8 cellular contexts compared by ENCODE assay signal in genomic region chr17:13016881-13017622, GRCh38. TPM values are rescaled to one million over a fixed set of nuclear protein-coding genes. Genes with fewer than 3 reads are reported as not detected.
DNase-seq lines count a peak whose midpoint lies in the region; ATAC-seq, FAIRE-seq and TF ChIP-seq lines count a peak whose summit lies in the region.

No MANE protein-coding gene starts in this region.

- TF ChIP-seq CTCF in GM13977 (IDR thresholded peaks at IDR 0.05; ENCODE audit: extremely low read depth, insufficient read depth, missing control alignments) (no peak), PC-3 (conservative IDR thresholded peaks at IDR 0.05; ENCODE audit: low read depth, low read length) (no peak), endodermal cell (conservative IDR thresholded peaks at IDR 0.05) (no peak)

- H3K9me3 ChIP-seq in PC-3 (ENCODE audit: low read length) (no peaks in the 10 kb centered on the region), endodermal cell (ENCODE audit: control insufficient read depth, low read length) (no peaks in the 10 kb centered on the region)
- H3K9me3 ChIP-seq in naive thymus-derived CD4-positive, alpha-beta T cell (ENCODE audit: control insufficient read depth in 2 of 3, low read length in 3 of 3) = no peaks in the 10 kb centered on the region

- peaks cover 33% of the 10 kb centered on the region for H3K79me2 ChIP-seq in PC-3 (ENCODE audit: low read length)

- H3K4me3 Mint-ChIP-seq in endodermal cell = peak overlapping the region; percentile 85
- peak overlapping the region; percentile 90 to 99 (median 96) for H3K4me3 Mint-ChIP-seq in naive thymus-derived CD4-positive, alpha-beta T cell

- H3K4me1 Mint-ChIP-seq in endodermal cell = peaks cover 6% of the 10 kb centered on the region
- H3K4me1 Mint-ChIP-seq in naive thymus-derived CD4-positive, alpha-beta T cell = peaks cover 18 to 48% (median 35%) of the 10 kb centered on the region in 7 donors

- H2AFZ ChIP-seq in PC-3 (ENCODE audit: low read length) = peak overlapping the region; percentile 78

- H3K36me3 ChIP-seq in PC-3 (ENCODE audit: low read depth, low read length) (peaks cover 40% of the 10 kb centered on the region), endodermal cell (ENCODE audit: control insufficient read depth, insufficient read depth, low read length) (peaks cover 43% of the 10 kb centered on the region)
- peaks cover 18 to 44% (median 25%) of the 10 kb centered on the region in 3 experiments for H3K36me3 ChIP-seq in naive thymus-derived CD4-positive, alpha-beta T cell (ENCODE audit: control insufficient read depth in 2 of 3, insufficient read depth in 3 of 3, low read length in 3 of 3)

- peak; percentile 7 for ATAC-seq in HG02571 (IDR thresholded peaks at IDR 0.05; ENCODE audit: unreplicated experiment)
- ATAC-seq in PC-3 = peak; percentile 9
- ATAC-seq in naive thymus-derived CD4-positive, alpha-beta T cell = no peak

- intact Hi-C loops in PC-3 (cut with micrococcal nuclease) = loop anchor here (5.0 kb wide), 1 partner anchor 975 kb away; no protein-coding TSS in a partner anchor
- intact Hi-C loops in naive thymus-derived CD4-positive, alpha-beta T cell (cut with micrococcal nuclease) = loop anchor here (2.0 to 5.0 kb wide), 3 partner anchors 1185 to 1410 kb away; partner anchors contain the start of gene HS3ST3B1 (in 1 of the 2)

- TSS peak; percentile 38 for BruUV-seq in PC-3 (replicated peaks; lab: Mats Ljungman, UMichigan)

- CTCF ChIA-PET in PC-3 (lab: Charles Lee) = interaction anchor here (0.6 kb wide), 1 partner anchor 14 kb away, joined by 6 read pairs; no protein-coding TSS in a partner anchor
- CTCF ChIA-PET in naive thymus-derived CD4-positive, alpha-beta T cell (lab: Charles Lee) = interaction anchor here (1.3 to 5.2 kb wide), 3 partner anchors 13 to 1020 kb away, joined by 3 to 77 read pairs (median 9); partner anchors contain the start of gene ZNF18

- H3K9me3 Mint-ChIP-seq in endodermal cell = no peaks in the 10 kb centered on the region
- no peaks in the 10 kb centered on the region for H3K9me3 Mint-ChIP-seq in naive thymus-derived CD4-positive, alpha-beta T cell

- POLR2A ChIA-PET in PC-3 (lab: Charles Lee; ENCODE audit: unreplicated experiment) = interaction anchor here (0.7 kb wide), 1 partner anchor 1020 kb away, joined by 4 read pairs; the partner anchor contains the start of gene ZNF18
- POLR2A ChIA-PET in naive thymus-derived CD4-positive, alpha-beta T cell (lab: Charles Lee) = interaction anchor here (0.6 to 2.5 kb wide), 6 partner anchors 8 to 1284 kb away, joined by 4 to 40 read pairs (median 6); partner anchors contain the start of genes HS3ST3B1 and ZNF18

- no peaks in the 10 kb centered on the region for H3K9me2 ChIP-seq in PC-3 (replicated peaks; ENCODE audit: low read length)

- H4K20me1 ChIP-seq in PC-3 (ENCODE audit: low read length) = no peaks in the 10 kb centered on the region

- H3K4me1 ChIP-seq in PC-3 (ENCODE audit: insufficient read depth, low read length) (peaks cover 18% of the 10 kb centered on the region; the same call in 1 of the 2 replicates), endodermal cell (ENCODE audit: control insufficient read depth, insufficient read depth, low read length) (no peaks in the 10 kb centered on the region)
- H3K4me1 ChIP-seq in naive thymus-derived CD4-positive, alpha-beta T cell (ENCODE audit: control insufficient read depth in 2 of 2, insufficient read depth in 2 of 2, low read length in 2 of 2) = peaks cover 6 to 16% of the 10 kb centered on the region in 2 donors

- no peaks in the 10 kb centered on the region for H3K27me3 ChIP-seq in PC-3 (ENCODE audit: low read length)
- no peaks in the 10 kb centered on the region for H3K27me3 ChIP-seq in endodermal cell (ENCODE audit: control insufficient read depth, insufficient read depth, low read length, poor library complexity, severe bottlenecking)
- no peaks in the 10 kb centered on the region for H3K27me3 ChIP-seq in naive thymus-derived CD4-positive, alpha-beta T cell (ENCODE audit: control insufficient read depth in 2 of 2, insufficient read depth in 2 of 2, low read length in 2 of 2)

- peak overlapping the region; percentile 92 for H3K4me2 ChIP-seq in PC-3 (ENCODE audit: low read length)

- peak overlapping the region; percentile 75 for H3K27ac ChIP-seq in PC-3 (ENCODE audit: low read length)
- peak overlapping the region; percentile 47 for H3K27ac ChIP-seq in endodermal cell (ENCODE audit: low read depth, low read length)
- H3K27ac ChIP-seq in naive thymus-derived CD4-positive, alpha-beta T cell (ENCODE audit: low read depth, low read length) = peak overlapping the region; percentile 72

- in situ Hi-C loops in GM13977 (cut with MboI; ENCODE audit: low pct_unique_long_range_greater_than_20kb, low sequenced_read_pairs, unreplicated experiment) = loop anchor here (25.0 kb wide), 3 partner anchors 755 to 1005 kb away; partner anchors contain the start of gene MAP2K4

- no peak for FAIRE-seq in GM19239 (lab: Jason Lieb, UNC)

- peaks cover 46% of the 10 kb centered on the region for H3K36me3 Mint-ChIP-seq in endodermal cell (ENCODE audit: low read depth)
- H3K36me3 Mint-ChIP-seq in naive thymus-derived CD4-positive, alpha-beta T cell = peaks cover 12 to 37% (median 23%) of the 10 kb centered on the region in 5 donors

- DNase-seq in GM13977 (ENCODE audit: low spot score) = peak; percentile 32
- peak; percentile 31 for DNase-seq in PC-3
- DNase-seq in endodermal cell = no peak
- DNase-seq in naive thymus-derived CD4-positive, alpha-beta T cell = no peak
- no peak for DNase-seq in GM19239 (ENCODE audit: insufficient read length, low spot score)
- no peak for DNase-seq in stimulated activated CD4-positive, alpha-beta T cell treated with anti-CD3 and anti-CD28 coated beads, Interleukin-1b, Interleukin-23, amount 100 ng/mL, for 48 hours
- no peak for DNase-seq in NCI-H510A (lab: John Stamatoyannopoulos, UW)

- H3K4me3 ChIP-seq in PC-3 (ENCODE audit: low read length) (peak overlapping the region; percentile 90), endodermal cell (ENCODE audit: low read length) (peak overlapping the region; percentile 99)
- peak overlapping the region; percentile 77 for H3K4me3 ChIP-seq in naive thymus-derived CD4-positive, alpha-beta T cell (ENCODE audit: low read length)

- H3K27ac Mint-ChIP-seq in endodermal cell = peak overlapping the region; percentile 90
- H3K27ac Mint-ChIP-seq in naive thymus-derived CD4-positive, alpha-beta T cell = peak overlapping the region; percentile 45 to 98 (median 95)

- no peaks in the 10 kb centered on the region for H3K27me3 Mint-ChIP-seq in endodermal cell (ENCODE audit: insufficient read depth)
- H3K27me3 Mint-ChIP-seq in naive thymus-derived CD4-positive, alpha-beta T cell = no peaks in the 10 kb centered on the region

- H3K9ac ChIP-seq in PC-3 (ENCODE audit: low read length) = peak overlapping the region; percentile 93
- H3K9ac ChIP-seq in endodermal cell (ENCODE audit: extremely low read depth, low read length, poor library complexity, severe bottlenecking) = peak overlapping the region; percentile 83

- 25 to 57% methylated on average over 6 to 20 of the region's 20 CpGs for WGBS in endodermal cell (ENCODE audit: insufficient coverage in 1 of 2, insufficient read length in 1 of 2), 2 experiments

- no peaks in the 10 kb centered on the region for H3F3A ChIP-seq in PC-3 (ENCODE audit: low read length, unreplicated experiment)

RNA-seq across cellular contexts. Expression of gene ELAC2, which starts 0.8 kb away (rescaled TPM):
- 270 and 290 TPM in 2 replicates for total RNA-seq in PC-3 (2014; rRNA removed)
- 10 to 100 TPM; 66.8 to 77.1 TPM for total RNA-seq in endodermal cell
- 54.9 TPM for polyA plus RNA-seq in endodermal cell (2013, experiment 1 of 2)
- 50.6 TPM for polyA plus RNA-seq in endodermal cell (2013, experiment 2 of 2)
- 10 to 100 TPM; 65.2 to 78.9 (median 75.3) TPM for total RNA-seq in naive thymus-derived CD4-positive, alpha-beta T cell
- polyA plus RNA-seq in naive thymus-derived CD4-positive, alpha-beta T cell = 10 to 100 TPM; 43.4 to 79.3 TPM

Comparison
In these comparisons a context has a peak if more than half of its experiments do, and no peak if none do; other contexts are left out.
1. DNase-seq: peak in GM13977 (single experiment) and PC-3 (single experiment); none in endodermal cell (single experiment), naive thymus-derived CD4-positive, alpha-beta T cell (0 of 9), GM19239 (single experiment), stimulated activated CD4-positive, alpha-beta T cell treated with anti-CD3 and anti-CD28 coated beads, Interleukin-1b, Interleukin-23, amount 100 ng/mL, for 48 hours (single experiment) and NCI-H510A (single experiment).
2. Peak in every context shown above with its lines, with median percentiles within 50 percentile points of each other: H3K27ac ChIP-seq and H3K4me3 ChIP-seq.